ENCODE assay signal across 8 cellular contexts in the genomic region with DNA sequence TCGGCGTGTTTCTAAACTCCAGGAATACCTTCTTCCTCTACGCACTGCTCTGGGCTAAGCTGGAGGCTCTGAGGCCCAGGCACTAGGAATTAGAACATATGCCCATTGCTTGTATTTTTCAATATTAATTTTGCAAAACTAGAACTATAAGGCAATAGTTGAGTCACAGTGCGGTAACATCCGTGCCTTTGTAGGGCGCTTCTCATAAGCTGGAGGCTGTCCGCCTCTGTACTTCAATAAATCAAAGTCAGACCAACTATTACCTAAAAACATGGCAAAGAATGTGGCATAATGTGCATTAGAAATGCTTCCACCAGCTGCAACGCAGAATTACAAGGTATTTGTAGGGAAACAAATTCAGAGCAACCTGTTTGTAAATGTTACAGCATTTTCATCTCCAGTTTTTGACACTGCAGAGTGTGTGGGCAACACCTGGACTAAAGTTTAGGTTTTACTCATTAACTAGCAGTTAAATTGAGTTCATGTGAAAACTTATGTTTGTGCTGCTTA. TPM values are rescaled to one million over a fixed set of nuclear protein-coding genes. Genes with fewer than 3 reads are reported as not detected.
DNase-seq lines count a peak whose midpoint lies in the region; ATAC-seq, FAIRE-seq and TF ChIP-seq lines count a peak whose summit lies in the region.

No MANE protein-coding gene starts in this region.

- no peaks in the 10 kb centered on the region for H3K9me3 Mint-ChIP-seq in T-cell

- H3K9me3 ChIP-seq in gastrocnemius medialis: no peaks in the 10 kb centered on the region

- peaks cover 29 to 31% of the 10 kb centered on the region in 2 donors for H3K4me1 ChIP-seq in gastrocnemius medialis

- peak; percentile 27 for FAIRE-seq in GM12892 (lab: Jason Lieb, UNC)

- H3K27me3 ChIP-seq in gastrocnemius medialis: peaks cover 10 to 27% (median 12%) of the 10 kb centered on the region in 3 donors

- H3K4me1 Mint-ChIP-seq in T-cell: peaks cover 40 to 42% (median 41%) of the 10 kb centered on the region in 3 donors

- CTCF ChIA-PET in T-cell (lab: Charles Lee): interaction anchor here in 1 of 2 donors (0.9 kb wide), 1 partner anchor 22 kb away, joined by 3 read pairs; no protein-coding TSS in a partner anchor

- in situ Hi-C loops in gastrocnemius medialis (cut with MboI; ENCODE audit: low sequenced_read_pairs in 4 of 4): no loop called here

- H3K36me3 Mint-ChIP-seq in T-cell: peaks cover 10% of the 10 kb centered on the region

- H3K27ac Mint-ChIP-seq in T-cell: peak overlapping the region; percentile 90

- no peak for DNase-seq in GM12892 (ENCODE audit: insufficient read length)
- no peak for DNase-seq in T-cell
- no peak for DNase-seq in fibroblast of the aortic adventitia (ENCODE audit: low read depth)
- DNase-seq in gastrocnemius medialis: no peak
- no peak for DNase-seq in DMS53 (lab: John Stamatoyannopoulos, UW)
- DNase-seq in stimulated activated CD4-positive, alpha-beta T cell treated with anti-CD3 and anti-CD28 coated beads, Interleukin-2, amount 100 ng/mL, for 24 hours: no peak
- no peak for DNase-seq in NCI-H1417 treated with DMSO at 0.1 percent for 48 hours (lab: John Stamatoyannopoulos, UW)

- peak overlapping the region; percentile 68 to 79 (median 74) for H3K27ac ChIP-seq in gastrocnemius medialis

- peak overlapping the region; percentile 98 to 99 (median 98) for H3K4me3 Mint-ChIP-seq in T-cell

- TF ChIP-seq CTCF in fibroblast of the aortic adventitia (IDR thresholded peaks at IDR 0.05; ENCODE audit: insufficient read depth, low read length) (no peak), gastrocnemius medialis (IDR thresholded peaks at IDR 0.05 in 4 of 5, conservative IDR thresholded peaks at IDR 0.05 in 1 of 5) (no peak)

- H3K4me3 ChIP-seq in fibroblast of the aortic adventitia (ENCODE audit: low read depth, low read length): peak overlapping the region; percentile 95
- H3K4me3 ChIP-seq in gastrocnemius medialis: peak overlapping the region; percentile 88 to 97 (median 92)

- intact Hi-C loops in gastrocnemius medialis (cut with DNase I; ENCODE audit: low total_unique reads): no loop called here

- ATAC-seq in T-cell (replicated peaks in 1 of 4): no peak
- no peak for ATAC-seq in gastrocnemius medialis
- no peak for ATAC-seq in GM18861 (IDR thresholded peaks at IDR 0.05; ENCODE audit: unreplicated experiment)

- H3K36me3 ChIP-seq in gastrocnemius medialis: no peaks in the 10 kb centered on the region

- H3K27me3 Mint-ChIP-seq in T-cell: peaks cover 23 to 27% of the 10 kb centered on the region in 2 donors

- TF ChIP-seq POLR2A in GM12892 (IDR thresholded peaks at IDR 0.05; ENCODE audit: low read depth, low read length): no peak
- TF ChIP-seq POLR2A in gastrocnemius medialis (IDR thresholded peaks at IDR 0.05): no peak

- POLR2A ChIA-PET in T-cell (lab: Charles Lee): no interaction called here

RNA-seq across cellular contexts. Expression of gene MINDY3, which starts 0.4 kb away (rescaled TPM):
- polyA plus RNA-seq in GM12892 (2012; ENCODE audit: missing spikeins): 12.4 TPM
- total RNA-seq in T-cell (10 to 100 TPM; 23.6 to 38.0 (median 29.0) TPM), fibroblast of the aortic adventitia (ENCODE audit: low replicate concordance) (36.2 and 43.6 TPM in 2 replicates), gastrocnemius medialis (10 to 100 TPM in 2 of 4 donors, 1 to 10 TPM in 2; 7.6 to 37.5 (median 10.8) TPM)
